ENCODE assay signal across 8 cellular contexts in genomic region chr16:56990407-56991286, GRCh38. TPM values are rescaled to one million over a fixed set of nuclear protein-coding genes. Genes with fewer than 3 reads are reported as not detected.
DNase-seq lines count a peak whose midpoint lies in the region; ATAC-seq and TF ChIP-seq lines count a peak whose summit lies in the region.

No MANE protein-coding gene starts in this region.

- H3K4me3 ChIP-seq in right lobe of liver (peak overlapping the region in 2 of 3 donors; percentile 63 to 76), transverse colon (peak overlapping the region in 3 of 4 donors; percentile 58 to 71 (median 66))

- H3K27ac Mint-ChIP-seq in activated naive CD4-positive, alpha-beta T cell treated with anti-CD3 and anti-CD28 coated beads for 36 hours: peak overlapping the region; percentile 100
- H3K27ac Mint-ChIP-seq in activated naive CD4-positive, alpha-beta T cell treated with anti-CD3 and anti-CD28 coated beads, Interleukin-2, amount 50 U/mL, for 24 hours: peak overlapping the region; percentile 99

- H3K36me3 ChIP-seq in right lobe of liver (no peaks in the 10 kb centered on the region), transverse colon (no peaks in the 10 kb centered on the region)

- H3K27me3 Mint-ChIP-seq in activated naive CD4-positive, alpha-beta T cell treated with anti-CD3 and anti-CD28 coated beads for 36 hours (ENCODE audit: low read depth): no peaks in the 10 kb centered on the region
- H3K27me3 Mint-ChIP-seq in activated naive CD4-positive, alpha-beta T cell treated with anti-CD3 and anti-CD28 coated beads, Interleukin-2, amount 50 U/mL, for 24 hours: no peaks in the 10 kb centered on the region

- ATAC-seq in right lobe of liver (no peak), foreskin keratinocyte (no peak), GM18519 (IDR thresholded peaks at IDR 0.05; ENCODE audit: low FRiP score, unreplicated experiment) (no peak)

- peaks cover 73% of the 10 kb centered on the region for H3K4me1 Mint-ChIP-seq in activated naive CD4-positive, alpha-beta T cell treated with anti-CD3 and anti-CD28 coated beads for 36 hours (ENCODE audit: low read depth)
- peaks cover 64% of the 10 kb centered on the region for H3K4me1 Mint-ChIP-seq in activated naive CD4-positive, alpha-beta T cell treated with anti-CD3 and anti-CD28 coated beads, Interleukin-2, amount 50 U/mL, for 24 hours

- no peaks in the 10 kb centered on the region for H3K9me3 Mint-ChIP-seq in activated naive CD4-positive, alpha-beta T cell treated with anti-CD3 and anti-CD28 coated beads for 36 hours
- no peaks in the 10 kb centered on the region for H3K9me3 Mint-ChIP-seq in activated naive CD4-positive, alpha-beta T cell treated with anti-CD3 and anti-CD28 coated beads, Interleukin-2, amount 50 U/mL, for 24 hours

- TF ChIP-seq CTCF in right lobe of liver (IDR thresholded peaks at IDR 0.05) (no peak), transverse colon (IDR thresholded peaks at IDR 0.05) (no peak), foreskin keratinocyte (conservative IDR thresholded peaks at IDR 0.05) (no peak)

- peaks cover 0 to 19% (median 0%) of the 10 kb centered on the region in 4 donors for H3K4me1 ChIP-seq in right lobe of liver
- peaks cover 20 to 66% (median 38%) of the 10 kb centered on the region in 4 donors for H3K4me1 ChIP-seq in transverse colon
- H3K4me1 ChIP-seq in foreskin keratinocyte: peaks cover 9% of the 10 kb centered on the region

- TF ChIP-seq POLR2A in right lobe of liver (IDR thresholded peaks at IDR 0.05): no peak
- no peak for TF ChIP-seq POLR2A in transverse colon (IDR thresholded peaks at IDR 0.05)

- peak overlapping the region; percentile 99 for H3K4me3 Mint-ChIP-seq in activated naive CD4-positive, alpha-beta T cell treated with anti-CD3 and anti-CD28 coated beads for 36 hours
- H3K4me3 Mint-ChIP-seq in activated naive CD4-positive, alpha-beta T cell treated with anti-CD3 and anti-CD28 coated beads, Interleukin-2, amount 50 U/mL, for 24 hours: peak overlapping the region; percentile 93

- H3K27ac ChIP-seq in right lobe of liver (no peak overlapping the region), transverse colon (peak overlapping the region; percentile 89 to 93 (median 91)), foreskin keratinocyte (no peak overlapping the region)

- CTCF ChIA-PET in activated naive CD4-positive, alpha-beta T cell treated with anti-CD3 and anti-CD28 coated beads for 36 hours (lab: Charles Lee): interaction anchor here (0.5 to 4.6 kb wide), 3 partner anchors 17 to 92 kb away, joined by 6 to 32 read pairs (median 6); no protein-coding TSS in a partner anchor

- no peaks in the 10 kb centered on the region for H3K27me3 ChIP-seq in right lobe of liver
- H3K27me3 ChIP-seq in transverse colon: no peaks in the 10 kb centered on the region
- H3K27me3 ChIP-seq in foreskin keratinocyte: no peaks in the 10 kb centered on the region

- in situ Hi-C loops in transverse colon (cut with MboI; ENCODE audit: low pct_ligation_motif_present in 1 of 4, low pct_unique_long_range_greater_than_20kb in 1 of 4, low sequenced_read_pairs in 3 of 4): no loop called here

- 64% methylated on average over 13 of the region's 16 CpGs for WGBS in right lobe of liver (ENCODE audit: insufficient coverage, low coverage, low lambda C conversion rate, missing lambda C conversion rate)
- 63 to 67% methylated on average over 7 to 16 of the region's 16 CpGs for WGBS in transverse colon (ENCODE audit: low coverage in 1 of 2), 2 donors

- peaks cover 45% of the 10 kb centered on the region for H3K36me3 Mint-ChIP-seq in activated naive CD4-positive, alpha-beta T cell treated with anti-CD3 and anti-CD28 coated beads for 36 hours (ENCODE audit: low read depth)
- H3K36me3 Mint-ChIP-seq in activated naive CD4-positive, alpha-beta T cell treated with anti-CD3 and anti-CD28 coated beads, Interleukin-2, amount 50 U/mL, for 24 hours: peaks cover 30% of the 10 kb centered on the region

- intact Hi-C loops in activated naive CD4-positive, alpha-beta T cell treated with anti-CD3 and anti-CD28 coated beads for 36 hours (cut with micrococcal nuclease): loop anchor here (1.0 to 5.0 kb wide), 4 partner anchors 9 to 547 kb away; partner anchors contain the start of genes CCDC102A and HERPUD1
- intact Hi-C loops in right lobe of liver (cut with DNase I): no loop called here
- intact Hi-C loops in transverse colon (cut with DNase I; ENCODE audit: low total_unique reads): no loop called here

- no peak for TF ChIP-seq EP300 in transverse colon (IDR thresholded peaks at IDR 0.05; ENCODE audit: low read depth)

- no peaks in the 10 kb centered on the region for H3K9me3 ChIP-seq in right lobe of liver
- no peaks in the 10 kb centered on the region for H3K9me3 ChIP-seq in transverse colon

- DNase-seq in activated naive CD4-positive, alpha-beta T cell treated with anti-CD3 and anti-CD28 coated beads for 36 hours: no peak
- DNase-seq in activated naive CD4-positive, alpha-beta T cell (lab: John Stamatoyannopoulos, UW): no peak
- peak in 1 of 3 donors; percentile 27 for DNase-seq in right lobe of liver
- DNase-seq in transverse colon: peak; percentile 10
- DNase-seq in foreskin keratinocyte: no peak
- no peak for DNase-seq in activated CD4-positive, CD25-positive, alpha-beta regulatory T cell treated with anti-CD3 and anti-CD28 coated beads, Interleukin-2, amount 50 U/mL, for 72 hours

RNA-seq across cellular contexts. Expression of gene NLRC5, which starts 1.3 kb away (rescaled TPM):
- 100 to 1,000 TPM; 104 to 119 TPM for total RNA-seq in activated naive CD4-positive, alpha-beta T cell treated with anti-CD3 and anti-CD28 coated beads for 36 hours
- total RNA-seq in right lobe of liver (10 to 100 TPM in 5 of 6 experiments, 1 to 10 TPM in 1; 4.6 to 25.2 (median 13.3) TPM), transverse colon (100 to 1,000 TPM in 1 of 4 donors, 10 to 100 TPM in 3; 59.4 to 171 (median 73.6) TPM), foreskin keratinocyte (8.4 and 10.3 TPM in 2 replicates)
- 5.2 and 5.8 TPM in 2 replicates for polyA plus RNA-seq in foreskin keratinocyte

RNA-seq across cellular contexts. Expression of gene CETP, which starts 28.9 kb away (rescaled TPM):
- total RNA-seq in activated naive CD4-positive, alpha-beta T cell treated with anti-CD3 and anti-CD28 coated beads for 36 hours: not detected
- total RNA-seq in right lobe of liver: 10 to 100 TPM in 1 of 6 experiments, 1 to 10 TPM in 4, under 1 TPM in 1; 0.62 to 11.8 (median 4.7) TPM
- under 1 TPM in 1 of 4 donors, not detected in 3; 0.55 TPM for total RNA-seq in transverse colon
- not detected in 2 replicates for total RNA-seq in foreskin keratinocyte
- polyA plus RNA-seq in foreskin keratinocyte: not detected in 2 replicates

RNA-seq across cellular contexts. Expression of gene HERPUD1, which starts 58.7 kb away (rescaled TPM):
- 100 to 1,000 TPM; 118 to 120 TPM for total RNA-seq in activated naive CD4-positive, alpha-beta T cell treated with anti-CD3 and anti-CD28 coated beads for 36 hours
- total RNA-seq in right lobe of liver (100 to 1,000 TPM; 103 to 185 (median 133) TPM), transverse colon (100 to 1,000 TPM in 3 of 4 donors, 10 to 100 TPM in 1; 64.1 to 335 (median 186) TPM), foreskin keratinocyte (124 and 170 TPM in 2 replicates)
- 108 and 144 TPM in 2 replicates for polyA plus RNA-seq in foreskin keratinocyte

Comparison
In these comparisons a context has a peak if more than half of its experiments do, and no peak if none do; other contexts are left out.
1. H3K27ac ChIP-seq: peak in transverse colon (4 of 4); none in right lobe of liver (0 of 3) and foreskin keratinocyte (single experiment).